19 cellular contexts compared by ENCODE assay signal in genomic region chr20:666877-667276, GRCh38. TPM values are rescaled to one million over a fixed set of nuclear protein-coding genes. Genes with fewer than 3 reads are reported as not detected.
"Had no signal": no experiment of that assay in that cellular context is flagged by ENCODE, and none has a peak within 500 bp of the region (broad histone marks: within the 10 kb centered on the region; RNA-seq: fewer than 3 reads in every experiment).

No MANE protein-coding gene starts in this region.

- H3K9me3 ChIP-seq: ascending aorta, body of pancreas had no signal

- H3K4me3 ChIP-seq: ascending aorta, body of pancreas had no signal

- H3K36me3 ChIP-seq: ascending aorta had no signal

- H3K27ac ChIP-seq: ascending aorta, body of pancreas, RWPE1 had no signal

- FAIRE-seq: TTC549 had no signal

- DNase-seq: activated B cell treated with CpG ODN at 0.5 μM for 24 hours, amniotic stem cell, NCI-H1048, NCI-H187 treated with DMSO at 0.1 percent for 48 hours, NCI-H2171 treated with DMSO at 0.1 percent for 48 hours, NCI-H226, SIG-M5, T1000 had no signal

- H3K4me1 ChIP-seq: ascending aorta had no signal

RNA-seq across cellular contexts. Expression of gene SCRT2, which starts 8.7 kb away (rescaled TPM):
- total RNA-seq: activated B cell treated with CpG ODN at 0.5 μM for 24 hours; activated CD4-positive, alpha-beta T cell treated with anti-CD3 and anti-CD28 coated beads, Interleukin-2, amount 10 ng/mL, durations not matched to agents 24 days and 14 days; activated CD8-positive, alpha-beta memory T cell treated with anti-CD3 and anti-CD28 coated beads, Interleukin-2, amount 10 ng/mL, durations not matched to agents 7 days and 5 days; activated naive CD4-positive, alpha-beta T cell treated with anti-CD3 and anti-CD28 coated beads, Interleukin-2, amount 50 U/mL, for 72 hours; activated T-helper 1 cell treated with anti-CD3 and anti-CD28 coated beads, Interleukin-12 subunit alpha, Interleukin-12 subunit beta, Interleukin-2, Interleukin-4 antibody, amounts not matched to agents 30 ng/mL and 10 ng/mL and 1 ng/mL, durations not matched to agents 14 hours and 24 hours and 36 hours; ascending aorta; NCI-H460; OCI-LY7; T-cell had no signal

RNA-seq across cellular contexts. Expression of gene TCF15, which starts 56.8 kb away (rescaled TPM):
- total RNA-seq: activated B cell treated with CpG ODN at 0.5 μM for 24 hours; activated CD8-positive, alpha-beta memory T cell treated with anti-CD3 and anti-CD28 coated beads, Interleukin-2, amount 10 ng/mL, durations not matched to agents 7 days and 5 days; body of pancreas; NCI-H460; OCI-LY7; T-cell had no signal
